In the genomic region with DNA sequence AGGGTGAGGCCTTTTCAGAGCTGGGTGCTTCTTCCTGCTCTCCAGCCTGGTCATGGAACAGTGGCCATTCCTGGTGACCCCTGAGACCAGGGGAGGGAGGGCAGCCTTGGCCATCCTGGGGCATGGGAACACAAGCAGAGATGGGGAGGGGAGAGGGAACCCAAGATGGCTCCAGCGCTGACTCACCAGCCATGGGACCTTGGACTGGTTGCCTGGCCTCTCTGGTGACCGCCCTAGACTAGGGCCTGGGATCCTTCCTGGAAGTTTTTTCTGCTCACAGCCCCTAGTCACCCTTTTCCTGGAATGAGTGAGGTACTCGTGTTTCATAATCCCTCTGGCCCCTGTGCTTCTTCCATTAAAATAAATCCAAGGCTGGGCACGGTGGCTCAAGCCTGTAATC, we compare ENCODE assay signal across 1 cellular context.
TF ChIP-seq lines count a peak whose summit lies in the region.

No MANE protein-coding gene starts in this region.

TF ChIP-seq in H1, 55 proteins besides CTCF, POLR2A, EP300 and RAD21:
- TF ChIP-seq NANOG (IDR thresholded peaks at IDR 0.05; ENCODE audit: insufficient read depth, low read depth, low read length, poor library complexity, severe bottlenecking) (no peak), CHD2 (IDR thresholded peaks at IDR 0.05; ENCODE audit: low read length) (no peak), GTF2F1 (IDR thresholded peaks at IDR 0.05; ENCODE audit: borderline replicate concordance, low read depth, low read length) (no peak), HDAC2 (IDR thresholded peaks at IDR 0.05; ENCODE audit: borderline replicate concordance in 1 of 2, low read depth in 2 of 2, low read length in 2 of 2) (no peak), SP2 (IDR thresholded peaks at IDR 0.05; ENCODE audit: low read length) (no peak), SIN3A (conservative IDR thresholded peaks at IDR 0.05 in 1 of 2, IDR thresholded peaks at IDR 0.05 in 1 of 2; ENCODE audit: low read depth in 1 of 2, low read length in 2 of 2) (no peak), FOSL1 (IDR thresholded peaks at IDR 0.05; ENCODE audit: insufficient read depth, low read depth, low read length) (no peak), RNF2 (IDR thresholded peaks at IDR 0.05; ENCODE audit: borderline replicate concordance, low read depth, low read length, missing control alignments, poor library complexity, severe bottlenecking) (no peak), SAP30 (IDR thresholded peaks at IDR 0.05; ENCODE audit: insufficient read depth, insufficient replicate concordance, low read length) (no peak), RXRA (IDR thresholded peaks at IDR 0.05; ENCODE audit: insufficient read depth, low read depth, low read length) (no peak), BACH1 (IDR thresholded peaks at IDR 0.05; ENCODE audit: low read length) (no peak)
- TF ChIP-seq, protein P1, sequence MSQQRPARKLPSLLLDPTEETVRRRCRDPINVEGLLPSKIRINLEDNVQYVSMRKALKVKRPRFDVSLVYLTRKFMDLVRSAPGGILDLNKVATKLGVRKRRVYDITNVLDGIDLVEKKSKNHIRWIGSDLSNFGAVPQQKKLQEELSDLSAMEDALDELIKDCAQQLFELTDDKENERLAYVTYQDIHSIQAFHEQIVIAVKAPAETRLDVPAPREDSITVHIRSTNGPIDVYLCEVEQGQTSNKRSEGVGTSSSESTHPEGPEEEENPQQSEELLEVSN (IDR thresholded peaks at IDR 0.05): no peak
